ENCODE assay signal across 31 cellular contexts in the genomic region with DNA sequence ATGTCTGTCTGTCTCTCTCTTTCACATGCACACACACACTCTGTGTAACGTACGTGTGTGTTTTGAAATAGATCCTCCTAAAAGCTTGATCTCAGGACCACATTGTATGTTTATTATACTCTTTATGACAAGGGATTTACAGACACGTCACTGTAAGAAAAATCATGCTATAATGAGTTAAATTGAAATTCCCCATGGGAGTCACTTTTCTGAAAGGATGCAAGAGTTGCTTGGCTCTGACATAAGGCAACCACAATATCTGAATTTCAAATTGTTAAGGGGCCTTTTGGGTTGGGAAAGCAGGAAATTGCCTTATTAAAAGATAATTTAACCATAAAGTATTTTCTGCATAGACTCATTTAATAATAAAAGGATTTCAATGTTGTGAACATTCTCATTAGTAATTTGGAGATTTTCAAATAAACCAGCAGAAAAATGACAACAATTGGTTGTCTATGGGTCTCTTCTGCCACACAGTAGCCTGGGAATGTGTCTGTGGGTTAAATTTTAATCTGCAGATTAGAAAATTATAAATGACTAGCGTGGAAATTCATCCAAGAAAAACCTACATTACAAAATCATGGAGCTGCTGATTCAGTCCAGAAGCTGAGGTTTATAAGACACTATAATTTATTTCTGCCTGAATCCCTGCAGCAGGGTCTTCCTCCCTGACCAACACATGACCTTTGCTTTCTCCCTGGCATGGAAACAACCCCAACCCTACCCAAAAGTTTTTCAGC.
"Had no signal": no experiment of that assay in that cellular context is flagged by ENCODE, and none has a peak within 500 bp of the region (broad histone marks: within the 10 kb centered on the region; RNA-seq: fewer than 3 reads in every experiment).

No MANE protein-coding gene starts in this region.

- H3K36me3 ChIP-seq: ascending aorta, SJSA1 had no signal

- H3K4me3 Mint-ChIP-seq: activated CD8-positive, alpha-beta memory T cell treated with anti-CD3 and anti-CD28 coated beads, Interleukin-2, amount 10 ng/mL, durations not matched to agents 7 days and 5 days; activated naive CD4-positive, alpha-beta T cell treated with anti-CD3 and anti-CD28 coated beads, Interleukin-2, amount 50 U/mL, for 24 hours; activated T-cell treated with anti-CD3 and anti-CD28 coated beads, Interleukin-2, amount 50 U/mL, for 24 hours; activated T-helper 1 cell treated with anti-CD3 and anti-CD28 coated beads, Interleukin-12 subunit alpha, Interleukin-12 subunit beta, Interleukin-2, Interleukin-4 antibody, amounts not matched to agents 30 ng/mL and 10 ng/mL and 1 ng/mL, durations not matched to agents 14 hours and 24 hours and 36 hours; brain; T-helper 1 cell treated with Interleukin-12 subunit alpha and Interleukin-12 subunit beta and Interleukin-4 antibody, amounts not matched to agents 30 μg/mL and 1 μg/mL, for 36 hours; WTC11 had no signal

- H3K4me1 Mint-ChIP-seq: activated CD8-positive, alpha-beta memory T cell treated with anti-CD3 and anti-CD28 coated beads, Interleukin-2, amount 10 ng/mL, durations not matched to agents 7 days and 5 days; activated naive CD4-positive, alpha-beta T cell treated with anti-CD3 and anti-CD28 coated beads, Interleukin-2, amount 50 U/mL, for 24 hours; WTC11 had no signal

- H3K4me1 ChIP-seq: ascending aorta, SJSA1 had no signal

- H3K9me3 Mint-ChIP-seq: activated naive CD4-positive, alpha-beta T cell treated with anti-CD3 and anti-CD28 coated beads, Interleukin-2, amount 50 U/mL, for 24 hours; activated T-helper 1 cell treated with anti-CD3 and anti-CD28 coated beads, Interleukin-12 subunit alpha, Interleukin-12 subunit beta, Interleukin-2, Interleukin-4 antibody, amounts not matched to agents 30 ng/mL and 10 ng/mL and 1 ng/mL, durations not matched to agents 14 hours and 24 hours and 36 hours had no signal

- ATAC-seq: activated CD8-positive, alpha-beta memory T cell treated with anti-CD3 and anti-CD28 coated beads, Interleukin-2, amount 10 ng/mL, durations not matched to agents 7 days and 5 days; K562; Panc1; WTC11 had no signal

- H3K27ac ChIP-seq: ascending aorta, SJSA1 had no signal

- H3K27me3 Mint-ChIP-seq: activated CD8-positive, alpha-beta memory T cell treated with anti-CD3 and anti-CD28 coated beads, Interleukin-2, amount 10 ng/mL, durations not matched to agents 7 days and 5 days had no signal

- H3K9me3 ChIP-seq: ascending aorta, SJSA1 had no signal

- FAIRE-seq: K562 had no signal

- H3K27ac Mint-ChIP-seq: activated CD8-positive, alpha-beta memory T cell treated with anti-CD3 and anti-CD28 coated beads, Interleukin-2, amount 10 ng/mL, durations not matched to agents 7 days and 5 days; activated naive CD4-positive, alpha-beta T cell treated with anti-CD3 and anti-CD28 coated beads, Interleukin-2, amount 50 U/mL, for 24 hours; activated T-cell treated with anti-CD3 and anti-CD28 coated beads, Interleukin-2, amount 50 U/mL, for 24 hours; activated T-helper 1 cell treated with anti-CD3 and anti-CD28 coated beads, Interleukin-12 subunit alpha, Interleukin-12 subunit beta, Interleukin-2, Interleukin-4 antibody, amounts not matched to agents 30 ng/mL and 10 ng/mL and 1 ng/mL, durations not matched to agents 14 hours and 24 hours and 36 hours; brain; T-helper 1 cell treated with Interleukin-12 subunit alpha and Interleukin-12 subunit beta and Interleukin-4 antibody, amounts not matched to agents 30 μg/mL and 1 μg/mL, for 36 hours; WTC11 had no signal

- H3K36me3 Mint-ChIP-seq: activated CD8-positive, alpha-beta memory T cell treated with anti-CD3 and anti-CD28 coated beads, Interleukin-2, amount 10 ng/mL, durations not matched to agents 7 days and 5 days; activated naive CD4-positive, alpha-beta T cell treated with anti-CD3 and anti-CD28 coated beads, Interleukin-2, amount 50 U/mL, for 24 hours had no signal

- DNase-seq: activated CD4-positive, alpha-beta T cell treated with anti-CD3 and anti-CD28 coated beads for 48 hours; activated CD4-positive, alpha-beta T cell treated with anti-CD3 and anti-CD28 coated beads, Interleukin-2, amount 50 U/mL, for 48 hours; activated CD4-positive, CD25-positive, alpha-beta regulatory T cell treated with anti-CD3 and anti-CD28 coated beads, Interleukin-2, amount 50 U/mL, for 72 hours; activated CD8-positive, alpha-beta memory T cell treated with anti-CD3 and anti-CD28 coated beads, Interleukin-2, amount 10 ng/mL, durations not matched to agents 7 days and 5 days; activated effector memory CD4-positive, alpha-beta T cell treated with Interleukin-2 at 50 U/mL for 16 hours; activated naive CD4-positive, alpha-beta T cell; activated T-cell treated with anti-CD3 and anti-CD28 coated beads, Interleukin-2, amount 50 U/mL, for 24 hours; amniotic stem cell; central memory CD4-positive, alpha-beta T cell; Kasumi-1; NCI-H1092; NCI-H1417; NCI-H1694; NCI-H2029; NCI-H2107; NCI-H2171 treated with DMSO at 0.1 percent for 48 hours; NCI-H345; NCI-H510A; NCI-H69; NK-92 treated with Interleukin-12 subunit alpha and Interleukin-12 subunit beta, amount 100 ng/mL, for 24 hours; OCI-M1; SHP77 had no signal

- H3K27me3 ChIP-seq: ascending aorta, SJSA1 had no signal

- H3K4me3 ChIP-seq: ascending aorta, K562, SJSA1 had no signal
